17 cellular contexts compared by ENCODE assay signal in genomic region chr1:204476563-204476962, GRCh38. TPM values are rescaled to one million over a fixed set of nuclear protein-coding genes. Genes with fewer than 3 reads are reported as not detected.
DNase-seq lines count a peak whose midpoint lies in the region; ATAC-seq and TF ChIP-seq lines count a peak whose summit lies in the region.
"Had no signal": no experiment of that assay in that cellular context is flagged by ENCODE, and none has a peak within 500 bp of the region (broad histone marks: within the 10 kb centered on the region; RNA-seq: fewer than 3 reads in every experiment).

No MANE protein-coding gene starts in this region.

- H3K4me1 ChIP-seq in A673 (ENCODE audit: insufficient read depth, low read length, poor library complexity, severe bottlenecking): peaks cover 25% of the 10 kb centered on the region

- ATAC-seq in activated B cell treated with CpG ODN at 0.5 μM for 24 hours (ENCODE audit: low read depth) (no peak), naive B cell (ENCODE audit: low read depth in 2 of 2) (no peak)
- ATAC-seq: activated T-cell treated with anti-CD3 and anti-CD28 coated beads, Interleukin-2, amount 50 U/mL, for 4 hours; stimulated activated naive CD8-positive, alpha-beta T cell treated with anti-CD3 and anti-CD28 coated beads, Interleukin-15, Interleukin-2, amounts not matched to agents 100 U/mL and 50 U/mL, for 24 hours had no signal

- intact Hi-C loops in A673 (cut with micrococcal nuclease; ENCODE audit: unreplicated experiment): no loop called here
- intact Hi-C loops in activated B cell treated with CpG ODN at 0.5 μM for 24 hours (cut with micrococcal nuclease): loop anchor here (1.0 kb wide), 1 partner anchor 10 kb away; no protein-coding TSS in a partner anchor

- no TSS peak for BruUV-seq in A673 (replicated peaks; lab: Mats Ljungman, UMichigan)

- H3K27me3 ChIP-seq in A673 (replicated peaks; ENCODE audit: insufficient read depth, low read depth, low read length, poor library complexity): no peaks in the 10 kb centered on the region
- H3K27me3 ChIP-seq: esophagus squamous epithelium, uterus had no signal

- H3K9me3 ChIP-seq in A673 (ENCODE audit: low read depth, low read length, poor library complexity, severe bottlenecking): no peaks in the 10 kb centered on the region
- H3K9me3 ChIP-seq: esophagus squamous epithelium, uterus had no signal

- H3K9me3 Mint-ChIP-seq in activated B cell treated with CpG ODN at 0.5 μM for 24 hours (no peaks in the 10 kb centered on the region), naive B cell (no peaks in the 10 kb centered on the region)
- H3K9me3 Mint-ChIP-seq: activated T-cell treated with anti-CD3 and anti-CD28 coated beads, Interleukin-2, amount 50 U/mL, for 4 hours had no signal

- H3K27ac ChIP-seq in A673 (ENCODE audit: low read depth, low read length, poor library complexity, severe bottlenecking): no peak overlapping the region

- POLR2A ChIA-PET in A673 (lab: Charles Lee; ENCODE audit: low non-redundant PET): no interaction called here
- POLR2A ChIA-PET in activated B cell treated with CpG ODN at 0.5 μM for 24 hours (lab: Charles Lee): interaction anchor here (1.0 to 12.1 kb wide), 5 partner anchors 8 to 28 kb away, joined by 3 to 262 read pairs (median 127); partner anchors contain the start of gene PIK3C2B

- H3K4me3 ChIP-seq in A673 (ENCODE audit: low read depth, low read length, poor library complexity, severe bottlenecking): no peak overlapping the region
- H3K4me3 ChIP-seq: esophagus squamous epithelium, uterus had no signal

- H3K27ac Mint-ChIP-seq in activated B cell treated with CpG ODN at 0.5 μM for 24 hours (peak overlapping the region; percentile 98), naive B cell (peak overlapping the region in 3 of 6 donors; percentile 60 to 93 (median 64))
- H3K27ac Mint-ChIP-seq: activated naive CD8-positive, alpha-beta T cell had no signal

- H3K4me1 Mint-ChIP-seq in activated B cell treated with CpG ODN at 0.5 μM for 24 hours: peaks cover 92% of the 10 kb centered on the region
- H3K4me1 Mint-ChIP-seq in naive B cell: peaks cover 80 to 94% (median 91%) of the 10 kb centered on the region in 3 donors

- H3K27me3 Mint-ChIP-seq in activated B cell treated with CpG ODN at 0.5 μM for 24 hours (no peaks in the 10 kb centered on the region), naive B cell (no peaks in the 10 kb centered on the region)
- H3K27me3 Mint-ChIP-seq: activated naive CD8-positive, alpha-beta T cell had no signal

- H3K36me3 Mint-ChIP-seq in activated B cell treated with CpG ODN at 0.5 μM for 24 hours (ENCODE audit: low read depth): peaks cover 49% of the 10 kb centered on the region
- peaks cover 12 to 14% of the 10 kb centered on the region in 2 donors for H3K36me3 Mint-ChIP-seq in naive B cell

- CTCF ChIA-PET in A673 (lab: Charles Lee) (no interaction called here), activated B cell treated with CpG ODN at 0.5 μM for 24 hours (lab: Charles Lee) (interaction anchor here (0.6 to 6.6 kb wide), 3 partner anchors 29 to 113 kb away, joined by 3 to 85 read pairs (median 5); no protein-coding TSS in a partner anchor)

- TF ChIP-seq CTCF in A673 (conservative IDR thresholded peaks at IDR 0.05; ENCODE audit: low read depth, low read length) (0 out of 2 replicates have a peak, but pooled peaks have one; percentile 34), GM13977 (IDR thresholded peaks at IDR 0.05; ENCODE audit: extremely low read depth, insufficient read depth, missing control alignments) (peak; percentile 15), activated B cell treated with CpG ODN at 0.5 μM for 24 hours (IDR thresholded peaks at IDR 0.05) (no peak)

- no peaks in the 10 kb centered on the region for H3K36me3 ChIP-seq in A673 (ENCODE audit: insufficient read depth, low read length, poor library complexity, severe bottlenecking)
- H3K36me3 ChIP-seq: uterus had no signal

- H3K4me3 Mint-ChIP-seq in activated B cell treated with CpG ODN at 0.5 μM for 24 hours: no peak overlapping the region
- H3K4me3 Mint-ChIP-seq in naive B cell: peak overlapping the region in 7 of 8 donors; percentile 21 to 73 (median 63)
- H3K4me3 Mint-ChIP-seq: activated naive CD8-positive, alpha-beta T cell; activated T-cell treated with anti-CD3 and anti-CD28 coated beads, Interleukin-2, amount 50 U/mL, for 4 hours had no signal

- in situ Hi-C loops in GM13977 (cut with MboI; ENCODE audit: low pct_unique_long_range_greater_than_20kb, low sequenced_read_pairs, unreplicated experiment): no loop called here

- no peak for DNase-seq in A673 (ENCODE audit: low spot score)
- DNase-seq in GM13977 (ENCODE audit: low spot score): no peak
- DNase-seq in activated B cell treated with CpG ODN at 0.5 μM for 24 hours: no peak
- no peak for DNase-seq in naive B cell
- DNase-seq in iPS-NIHi7 (ENCODE audit: extremely low spot score): no peak
- DNase-seq in activated CD4-positive, CD25-positive, alpha-beta regulatory T cell treated with anti-CD3 and anti-CD28 coated beads, Interleukin-2, amount 50 U/mL, for 72 hours: no peak
- DNase-seq in hepatic stellate cell (ENCODE audit: low spot score): no peak
- no peak for DNase-seq in activated CD4-positive, alpha-beta T cell treated with anti-CD3 and anti-CD28 coated beads, Interleukin-2, amount 50 U/mL, for 1 hour
- DNase-seq: ACHN; activated CD4-positive, alpha-beta T cell treated with anti-CD3 and anti-CD28 coated beads, Interleukin-2, amount 50 U/mL, for 48 hours; activated T-cell treated with anti-CD3 and anti-CD28 coated beads, Interleukin-2, amount 50 U/mL, for 4 hours; esophagus squamous epithelium; NCI-H2081 treated with DMSO at 0.1 percent for 48 hours; stimulated activated CD4-positive, alpha-beta T cell treated with anti-CD3 and anti-CD28 coated beads, Interleukin-15, amount 100 ng/mL, for 24 hours; stimulated activated naive CD8-positive, alpha-beta T cell treated with anti-CD3 and anti-CD28 coated beads, Interleukin-15, Interleukin-2, amounts not matched to agents 100 U/mL and 50 U/mL, for 24 hours; uterus had no signal

RNA-seq across cellular contexts. Expression of gene PIK3C2B, which starts 18.0 kb away (rescaled TPM):
- total RNA-seq in A673 (2021): 18.0 and 25.5 TPM in 2 replicates
- 127 and 151 TPM in 2 replicates for total RNA-seq in activated B cell treated with CpG ODN at 0.5 μM for 24 hours
- polyA plus RNA-seq in naive B cell (ENCODE audit: low read depth in 6 of 6): 10 to 100 TPM in 3 of 6 donors, 1 to 10 TPM in 2, not detected in 1; 8.5 to 16.9 (median 10.6) TPM

RNA-seq across cellular contexts. Expression of gene MDM4, which starts 39.6 kb away (rescaled TPM):
- total RNA-seq in A673 (2021) (71.3 and 86.1 TPM in 2 replicates), activated B cell treated with CpG ODN at 0.5 μM for 24 hours (221 and 264 TPM in 2 replicates)
- 10 to 100 TPM; 12.6 to 50.8 (median 28.2) TPM for polyA plus RNA-seq in naive B cell (ENCODE audit: low read depth in 6 of 6)
